Comparison of ENCODE assay signal across 1 cellular context in the genomic region with DNA sequence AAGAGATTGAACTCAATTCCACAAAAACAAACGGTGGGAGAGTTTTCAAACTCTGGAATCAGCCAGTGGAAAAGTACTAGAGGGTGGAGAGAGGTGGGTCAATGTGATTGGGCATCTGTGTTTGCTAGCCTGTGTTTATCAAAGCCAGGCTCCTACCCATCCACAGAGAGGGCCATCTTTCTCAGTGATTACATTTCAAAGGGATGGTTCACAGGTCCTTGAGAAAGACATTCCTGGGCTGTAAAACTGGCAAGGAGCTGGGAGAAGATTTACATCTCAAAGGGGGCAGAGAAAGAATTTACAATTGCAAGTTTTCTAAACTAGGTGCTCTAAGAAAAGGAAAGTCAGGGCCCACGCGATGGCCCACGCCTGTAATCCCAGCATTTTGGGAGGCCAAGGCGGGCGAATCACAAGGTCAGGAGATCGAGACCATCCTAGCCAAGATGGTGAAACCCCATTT.
TF ChIP-seq lines count a peak whose summit lies in the region.

No MANE protein-coding gene starts in this region.

TF ChIP-seq in WTC11, 78 proteins besides CTCF, POLR2A, EP300 and RAD21 (continued from another document and continues in another):
- TF ChIP-seq, protein P1, sequence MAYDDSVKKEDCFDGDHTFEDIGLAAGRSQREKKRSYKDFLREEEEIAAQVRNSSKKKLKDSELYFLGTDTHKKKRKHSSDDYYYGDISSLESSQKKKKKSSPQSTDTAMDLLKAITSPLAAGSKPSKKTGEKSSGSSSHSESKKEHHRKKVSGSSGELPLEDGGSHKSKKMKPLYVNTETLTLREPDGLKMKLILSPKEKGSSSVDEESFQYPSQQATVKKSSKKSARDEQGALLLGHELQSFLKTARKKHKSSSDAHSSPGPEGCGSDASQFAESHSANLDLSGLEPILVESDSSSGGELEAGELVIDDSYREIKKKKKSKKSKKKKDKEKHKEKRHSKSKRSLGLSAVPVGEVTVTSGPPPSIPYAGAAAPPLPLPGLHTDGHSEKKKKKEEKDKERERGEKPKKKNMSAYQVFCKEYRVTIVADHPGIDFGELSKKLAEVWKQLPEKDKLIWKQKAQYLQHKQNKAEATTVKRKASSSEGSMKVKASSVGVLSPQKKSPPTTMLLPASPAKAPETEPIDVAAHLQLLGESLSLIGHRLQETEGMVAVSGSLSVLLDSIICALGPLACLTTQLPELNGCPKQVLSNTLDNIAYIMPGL (CRISPR knock-in tag; IDR thresholded peaks at IDR 0.05): no peak
- TF ChIP-seq, protein P2, sequence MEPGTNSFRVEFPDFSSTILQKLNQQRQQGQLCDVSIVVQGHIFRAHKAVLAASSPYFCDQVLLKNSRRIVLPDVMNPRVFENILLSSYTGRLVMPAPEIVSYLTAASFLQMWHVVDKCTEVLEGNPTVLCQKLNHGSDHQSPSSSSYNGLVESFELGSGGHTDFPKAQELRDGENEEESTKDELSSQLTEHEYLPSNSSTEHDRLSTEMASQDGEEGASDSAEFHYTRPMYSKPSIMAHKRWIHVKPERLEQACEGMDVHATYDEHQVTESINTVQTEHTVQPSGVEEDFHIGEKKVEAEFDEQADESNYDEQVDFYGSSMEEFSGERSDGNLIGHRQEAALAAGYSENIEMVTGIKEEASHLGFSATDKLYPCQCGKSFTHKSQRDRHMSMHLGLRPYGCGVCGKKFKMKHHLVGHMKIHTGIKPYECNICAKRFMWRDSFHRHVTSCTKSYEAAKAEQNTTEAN (CRISPR knock-in tag; IDR thresholded peaks at IDR 0.05): no peak
- TF ChIP-seq ESRRA (CRISPR knock-in tag; IDR thresholded peaks at IDR 0.05; ENCODE audit: borderline replicate concordance): no peak
- TF ChIP-seq IRF2 (CRISPR knock-in tag; IDR thresholded peaks at IDR 0.05; ENCODE audit: borderline replicate concordance, low read depth): no peak
- TF ChIP-seq, protein P3, sequence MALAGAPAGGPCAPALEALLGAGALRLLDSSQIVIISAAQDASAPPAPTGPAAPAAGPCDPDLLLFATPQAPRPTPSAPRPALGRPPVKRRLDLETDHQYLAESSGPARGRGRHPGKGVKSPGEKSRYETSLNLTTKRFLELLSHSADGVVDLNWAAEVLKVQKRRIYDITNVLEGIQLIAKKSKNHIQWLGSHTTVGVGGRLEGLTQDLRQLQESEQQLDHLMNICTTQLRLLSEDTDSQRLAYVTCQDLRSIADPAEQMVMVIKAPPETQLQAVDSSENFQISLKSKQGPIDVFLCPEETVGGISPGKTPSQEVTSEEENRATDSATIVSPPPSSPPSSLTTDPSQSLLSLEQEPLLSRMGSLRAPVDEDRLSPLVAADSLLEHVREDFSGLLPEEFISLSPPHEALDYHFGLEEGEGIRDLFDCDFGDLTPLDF (CRISPR knock-in tag; IDR thresholded peaks at IDR 0.05): no peak
- TF ChIP-seq NR1H2 (CRISPR knock-in tag; IDR thresholded peaks at IDR 0.05): no peak
- no peak for TF ChIP-seq GABPB1 (CRISPR knock-in tag; IDR thresholded peaks at IDR 0.05)
- TF ChIP-seq, protein P4, sequence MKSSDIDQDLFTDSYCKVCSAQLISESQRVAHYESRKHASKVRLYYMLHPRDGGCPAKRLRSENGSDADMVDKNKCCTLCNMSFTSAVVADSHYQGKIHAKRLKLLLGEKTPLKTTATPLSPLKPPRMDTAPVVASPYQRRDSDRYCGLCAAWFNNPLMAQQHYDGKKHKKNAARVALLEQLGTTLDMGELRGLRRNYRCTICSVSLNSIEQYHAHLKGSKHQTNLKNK (CRISPR knock-in tag; IDR thresholded peaks at IDR 0.05): no peak
- TF ChIP-seq JAZF1 (CRISPR knock-in tag; IDR thresholded peaks at IDR 0.05): no peak
- no peak for TF ChIP-seq PRRX2 (CRISPR knock-in tag; IDR thresholded peaks at IDR 0.05)
- no peak for TF ChIP-seq ZNF263 (CRISPR knock-in tag; IDR thresholded peaks at IDR 0.05; ENCODE audit: low read depth)
- no peak for TF ChIP-seq MXD4 (CRISPR knock-in tag; IDR thresholded peaks at IDR 0.05; ENCODE audit: borderline replicate concordance)
- TF ChIP-seq, protein P5, sequence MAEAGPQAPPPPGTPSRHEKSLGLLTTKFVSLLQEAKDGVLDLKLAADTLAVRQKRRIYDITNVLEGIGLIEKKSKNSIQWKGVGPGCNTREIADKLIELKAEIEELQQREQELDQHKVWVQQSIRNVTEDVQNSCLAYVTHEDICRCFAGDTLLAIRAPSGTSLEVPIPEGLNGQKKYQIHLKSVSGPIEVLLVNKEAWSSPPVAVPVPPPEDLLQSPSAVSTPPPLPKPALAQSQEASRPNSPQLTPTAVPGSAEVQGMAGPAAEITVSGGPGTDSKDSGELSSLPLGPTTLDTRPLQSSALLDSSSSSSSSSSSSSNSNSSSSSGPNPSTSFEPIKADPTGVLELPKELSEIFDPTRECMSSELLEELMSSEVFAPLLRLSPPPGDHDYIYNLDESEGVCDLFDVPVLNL (CRISPR knock-in tag; IDR thresholded peaks at IDR 0.05; ENCODE audit: borderline replicate concordance, low read depth): no peak
- no peak for TF ChIP-seq RORB (CRISPR knock-in tag; IDR thresholded peaks at IDR 0.05)
- TF ChIP-seq, protein P6, sequence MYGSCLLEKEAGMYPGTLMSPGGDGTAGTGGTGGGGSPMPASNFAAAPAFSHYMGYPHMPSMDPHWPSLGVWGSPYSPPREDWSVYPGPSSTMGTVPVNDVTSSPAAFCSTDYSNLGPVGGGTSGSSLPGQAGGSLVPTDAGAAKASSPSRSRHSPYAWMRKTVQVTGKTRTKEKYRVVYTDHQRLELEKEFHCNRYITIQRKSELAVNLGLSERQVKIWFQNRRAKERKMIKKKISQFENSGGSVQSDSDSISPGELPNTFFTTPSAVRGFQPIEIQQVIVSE (CRISPR knock-in tag; IDR thresholded peaks at IDR 0.05; ENCODE audit: borderline replicate concordance): no peak
- TF ChIP-seq HMGA2 (CRISPR knock-in tag; IDR thresholded peaks at IDR 0.05): no peak
- TF ChIP-seq, protein P7, sequence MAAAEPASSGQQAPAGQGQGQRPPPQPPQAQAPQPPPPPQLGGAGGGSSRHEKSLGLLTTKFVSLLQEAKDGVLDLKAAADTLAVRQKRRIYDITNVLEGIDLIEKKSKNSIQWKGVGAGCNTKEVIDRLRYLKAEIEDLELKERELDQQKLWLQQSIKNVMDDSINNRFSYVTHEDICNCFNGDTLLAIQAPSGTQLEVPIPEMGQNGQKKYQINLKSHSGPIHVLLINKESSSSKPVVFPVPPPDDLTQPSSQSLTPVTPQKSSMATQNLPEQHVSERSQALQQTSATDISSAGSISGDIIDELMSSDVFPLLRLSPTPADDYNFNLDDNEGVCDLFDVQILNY (CRISPR knock-in tag; IDR thresholded peaks at IDR 0.05): no peak
- no peak for TF ChIP-seq OVOL2 (CRISPR knock-in tag; IDR thresholded peaks at IDR 0.05; ENCODE audit: borderline replicate concordance)
- TF ChIP-seq, protein P8, sequence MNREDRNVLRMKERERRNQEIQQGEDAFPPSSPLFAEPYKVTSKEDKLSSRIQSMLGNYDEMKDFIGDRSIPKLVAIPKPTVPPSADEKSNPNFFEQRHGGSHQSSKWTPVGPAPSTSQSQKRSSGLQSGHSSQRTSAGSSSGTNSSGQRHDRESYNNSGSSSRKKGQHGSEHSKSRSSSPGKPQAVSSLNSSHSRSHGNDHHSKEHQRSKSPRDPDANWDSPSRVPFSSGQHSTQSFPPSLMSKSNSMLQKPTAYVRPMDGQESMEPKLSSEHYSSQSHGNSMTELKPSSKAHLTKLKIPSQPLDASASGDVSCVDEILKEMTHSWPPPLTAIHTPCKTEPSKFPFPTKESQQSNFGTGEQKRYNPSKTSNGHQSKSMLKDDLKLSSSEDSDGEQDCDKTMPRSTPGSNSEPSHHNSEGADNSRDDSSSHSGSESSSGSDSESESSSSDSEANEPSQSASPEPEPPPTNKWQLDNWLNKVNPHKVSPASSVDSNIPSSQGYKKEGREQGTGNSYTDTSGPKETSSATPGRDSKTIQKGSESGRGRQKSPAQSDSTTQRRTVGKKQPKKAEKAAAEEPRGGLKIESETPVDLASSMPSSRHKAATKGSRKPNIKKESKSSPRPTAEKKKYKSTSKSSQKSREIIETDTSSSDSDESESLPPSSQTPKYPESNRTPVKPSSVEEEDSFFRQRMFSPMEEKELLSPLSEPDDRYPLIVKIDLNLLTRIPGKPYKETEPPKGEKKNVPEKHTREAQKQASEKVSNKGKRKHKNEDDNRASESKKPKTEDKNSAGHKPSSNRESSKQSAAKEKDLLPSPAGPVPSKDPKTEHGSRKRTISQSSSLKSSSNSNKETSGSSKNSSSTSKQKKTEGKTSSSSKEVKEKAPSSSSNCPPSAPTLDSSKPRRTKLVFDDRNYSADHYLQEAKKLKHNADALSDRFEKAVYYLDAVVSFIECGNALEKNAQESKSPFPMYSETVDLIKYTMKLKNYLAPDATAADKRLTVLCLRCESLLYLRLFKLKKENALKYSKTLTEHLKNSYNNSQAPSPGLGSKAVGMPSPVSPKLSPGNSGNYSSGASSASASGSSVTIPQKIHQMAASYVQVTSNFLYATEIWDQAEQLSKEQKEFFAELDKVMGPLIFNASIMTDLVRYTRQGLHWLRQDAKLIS (CRISPR knock-in tag; IDR thresholded peaks at IDR 0.05; ENCODE audit: borderline replicate concordance): peak; percentile 33; the same call in 1 of the 2 replicates
- TF ChIP-seq, protein P9, sequence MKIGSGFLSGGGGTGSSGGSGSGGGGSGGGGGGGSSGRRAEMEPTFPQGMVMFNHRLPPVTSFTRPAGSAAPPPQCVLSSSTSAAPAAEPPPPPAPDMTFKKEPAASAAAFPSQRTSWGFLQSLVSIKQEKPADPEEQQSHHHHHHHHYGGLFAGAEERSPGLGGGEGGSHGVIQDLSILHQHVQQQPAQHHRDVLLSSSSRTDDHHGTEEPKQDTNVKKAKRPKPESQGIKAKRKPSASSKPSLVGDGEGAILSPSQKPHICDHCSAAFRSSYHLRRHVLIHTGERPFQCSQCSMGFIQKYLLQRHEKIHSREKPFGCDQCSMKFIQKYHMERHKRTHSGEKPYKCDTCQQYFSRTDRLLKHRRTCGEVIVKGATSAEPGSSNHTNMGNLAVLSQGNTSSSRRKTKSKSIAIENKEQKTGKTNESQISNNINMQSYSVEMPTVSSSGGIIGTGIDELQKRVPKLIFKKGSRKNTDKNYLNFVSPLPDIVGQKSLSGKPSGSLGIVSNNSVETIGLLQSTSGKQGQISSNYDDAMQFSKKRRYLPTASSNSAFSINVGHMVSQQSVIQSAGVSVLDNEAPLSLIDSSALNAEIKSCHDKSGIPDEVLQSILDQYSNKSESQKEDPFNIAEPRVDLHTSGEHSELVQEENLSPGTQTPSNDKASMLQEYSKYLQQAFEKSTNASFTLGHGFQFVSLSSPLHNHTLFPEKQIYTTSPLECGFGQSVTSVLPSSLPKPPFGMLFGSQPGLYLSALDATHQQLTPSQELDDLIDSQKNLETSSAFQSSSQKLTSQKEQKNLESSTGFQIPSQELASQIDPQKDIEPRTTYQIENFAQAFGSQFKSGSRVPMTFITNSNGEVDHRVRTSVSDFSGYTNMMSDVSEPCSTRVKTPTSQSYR (CRISPR knock-in tag; IDR thresholded peaks at IDR 0.05): no peak
- TF ChIP-seq ZNF121 (CRISPR knock-in tag; IDR thresholded peaks at IDR 0.05): no peak
- TF ChIP-seq FOXP1 (CRISPR knock-in tag; IDR thresholded peaks at IDR 0.05; ENCODE audit: borderline replicate concordance): no peak
- no peak for TF ChIP-seq GRHL2 (CRISPR knock-in tag; IDR thresholded peaks at IDR 0.05; ENCODE audit: insufficient replicate concordance, severe bottlenecking)
- no peak for TF ChIP-seq SMAD3 (CRISPR knock-in tag; IDR thresholded peaks at IDR 0.05; ENCODE audit: borderline replicate concordance)
- TF ChIP-seq NFATC4 (CRISPR knock-in tag; IDR thresholded peaks at IDR 0.05): no peak
- no peak for TF ChIP-seq RELA (CRISPR knock-in tag; IDR thresholded peaks at IDR 0.05; ENCODE audit: borderline replicate concordance)
- TF ChIP-seq, protein P10, sequence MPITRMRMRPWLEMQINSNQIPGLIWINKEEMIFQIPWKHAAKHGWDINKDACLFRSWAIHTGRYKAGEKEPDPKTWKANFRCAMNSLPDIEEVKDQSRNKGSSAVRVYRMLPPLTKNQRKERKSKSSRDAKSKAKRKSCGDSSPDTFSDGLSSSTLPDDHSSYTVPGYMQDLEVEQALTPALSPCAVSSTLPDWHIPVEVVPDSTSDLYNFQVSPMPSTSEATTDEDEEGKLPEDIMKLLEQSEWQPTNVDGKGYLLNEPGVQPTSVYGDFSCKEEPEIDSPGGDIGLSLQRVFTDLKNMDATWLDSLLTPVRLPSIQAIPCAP (CRISPR knock-in tag; IDR thresholded peaks at IDR 0.05): no peak
- TF ChIP-seq, protein P11, sequence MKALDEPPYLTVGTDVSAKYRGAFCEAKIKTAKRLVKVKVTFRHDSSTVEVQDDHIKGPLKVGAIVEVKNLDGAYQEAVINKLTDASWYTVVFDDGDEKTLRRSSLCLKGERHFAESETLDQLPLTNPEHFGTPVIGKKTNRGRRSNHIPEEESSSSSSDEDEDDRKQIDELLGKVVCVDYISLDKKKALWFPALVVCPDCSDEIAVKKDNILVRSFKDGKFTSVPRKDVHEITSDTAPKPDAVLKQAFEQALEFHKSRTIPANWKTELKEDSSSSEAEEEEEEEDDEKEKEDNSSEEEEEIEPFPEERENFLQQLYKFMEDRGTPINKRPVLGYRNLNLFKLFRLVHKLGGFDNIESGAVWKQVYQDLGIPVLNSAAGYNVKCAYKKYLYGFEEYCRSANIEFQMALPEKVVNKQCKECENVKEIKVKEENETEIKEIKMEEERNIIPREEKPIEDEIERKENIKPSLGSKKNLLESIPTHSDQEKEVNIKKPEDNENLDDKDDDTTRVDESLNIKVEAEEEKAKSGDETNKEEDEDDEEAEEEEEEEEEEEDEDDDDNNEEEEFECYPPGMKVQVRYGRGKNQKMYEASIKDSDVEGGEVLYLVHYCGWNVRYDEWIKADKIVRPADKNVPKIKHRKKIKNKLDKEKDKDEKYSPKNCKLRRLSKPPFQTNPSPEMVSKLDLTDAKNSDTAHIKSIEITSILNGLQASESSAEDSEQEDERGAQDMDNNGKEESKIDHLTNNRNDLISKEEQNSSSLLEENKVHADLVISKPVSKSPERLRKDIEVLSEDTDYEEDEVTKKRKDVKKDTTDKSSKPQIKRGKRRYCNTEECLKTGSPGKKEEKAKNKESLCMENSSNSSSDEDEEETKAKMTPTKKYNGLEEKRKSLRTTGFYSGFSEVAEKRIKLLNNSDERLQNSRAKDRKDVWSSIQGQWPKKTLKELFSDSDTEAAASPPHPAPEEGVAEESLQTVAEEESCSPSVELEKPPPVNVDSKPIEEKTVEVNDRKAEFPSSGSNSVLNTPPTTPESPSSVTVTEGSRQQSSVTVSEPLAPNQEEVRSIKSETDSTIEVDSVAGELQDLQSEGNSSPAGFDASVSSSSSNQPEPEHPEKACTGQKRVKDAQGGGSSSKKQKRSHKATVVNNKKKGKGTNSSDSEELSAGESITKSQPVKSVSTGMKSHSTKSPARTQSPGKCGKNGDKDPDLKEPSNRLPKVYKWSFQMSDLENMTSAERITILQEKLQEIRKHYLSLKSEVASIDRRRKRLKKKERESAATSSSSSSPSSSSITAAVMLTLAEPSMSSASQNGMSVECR (CRISPR knock-in tag; IDR thresholded peaks at IDR 0.05; ENCODE audit: borderline replicate concordance): no peak
- no peak for TF ChIP-seq ZNF232 (CRISPR knock-in tag; IDR thresholded peaks at IDR 0.05)
- peak; percentile 92; the same call in 1 of the 2 replicates for TF ChIP-seq TEAD1 (CRISPR knock-in tag; IDR thresholded peaks at IDR 0.05)
- TF ChIP-seq, protein P12, sequence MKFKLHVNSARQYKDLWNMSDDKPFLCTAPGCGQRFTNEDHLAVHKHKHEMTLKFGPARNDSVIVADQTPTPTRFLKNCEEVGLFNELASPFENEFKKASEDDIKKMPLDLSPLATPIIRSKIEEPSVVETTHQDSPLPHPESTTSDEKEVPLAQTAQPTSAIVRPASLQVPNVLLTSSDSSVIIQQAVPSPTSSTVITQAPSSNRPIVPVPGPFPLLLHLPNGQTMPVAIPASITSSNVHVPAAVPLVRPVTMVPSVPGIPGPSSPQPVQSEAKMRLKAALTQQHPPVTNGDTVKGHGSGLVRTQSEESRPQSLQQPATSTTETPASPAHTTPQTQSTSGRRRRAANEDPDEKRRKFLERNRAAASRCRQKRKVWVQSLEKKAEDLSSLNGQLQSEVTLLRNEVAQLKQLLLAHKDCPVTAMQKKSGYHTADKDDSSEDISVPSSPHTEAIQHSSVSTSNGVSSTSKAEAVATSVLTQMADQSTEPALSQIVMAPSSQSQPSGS (CRISPR knock-in tag; IDR thresholded peaks at IDR 0.05; ENCODE audit: borderline replicate concordance, low read depth): no peak
- TF ChIP-seq GTF2I (CRISPR knock-in tag; conservative IDR thresholded peaks at IDR 0.05): no peak
- TF ChIP-seq NR3C1 (CRISPR knock-in tag; conservative IDR thresholded peaks at IDR 0.05; ENCODE audit: low read depth): no peak
